In the genomic region with DNA sequence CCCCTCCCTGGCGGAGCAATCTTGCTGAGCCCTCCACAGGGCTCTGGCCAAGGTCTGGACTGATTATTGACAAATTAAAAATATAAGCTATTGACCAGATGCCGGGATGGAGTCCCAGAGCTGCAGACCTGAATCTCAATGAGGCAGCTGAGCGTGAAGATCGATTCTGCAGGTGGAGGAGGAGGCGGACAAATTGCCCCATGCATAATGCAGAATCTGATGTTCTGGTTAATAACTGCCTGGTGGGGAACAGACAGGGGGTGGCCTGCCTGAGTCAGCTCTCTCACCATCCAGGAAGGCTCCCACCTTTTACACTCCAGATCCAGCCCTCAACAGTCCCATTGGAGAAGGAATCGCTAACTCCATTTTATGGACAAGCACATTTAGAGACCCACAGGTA, we compare ENCODE assay signal across 22 cellular contexts.
"Had no signal": no experiment of that assay in that cellular context is flagged by ENCODE, and none has a peak within 500 bp of the region (broad histone marks: within the 10 kb centered on the region; RNA-seq: fewer than 3 reads in every experiment).

No MANE protein-coding gene starts in this region.

- DNase-seq: stimulated activated CD4-positive, alpha-beta T cell treated with anti-CD3 and anti-CD28 coated beads, Interleukin-2, amount 100 ng/mL, for 48 hours; stimulated activated CD4-positive, alpha-beta T cell treated with anti-CD3 and anti-CD28 coated beads, Interleukin-4, amount 100 ng/mL, for 1 hour; stimulated activated CD4-positive, alpha-beta T cell treated with anti-CD3 and anti-CD28 coated beads, Interleukin-4, amount 100 ng/mL, for 24 hours; stimulated activated CD4-positive, alpha-beta T cell treated with anti-CD3 and anti-CD28 coated beads, Interleukin-4, amount 100 ng/mL, for 4 hours; stimulated activated CD8-positive, alpha-beta memory T cell treated with anti-CD3 and anti-CD28 coated beads, Interleukin-4, amount 100 ng/mL, for 48 hours; stimulated activated naive B cell treated with anti-CD40 and anti-IgM and Interleukin-4, amounts not matched to agents 10 μg/mL and 1 μg/mL and 100 μg/mL, for 72 hours; stimulated activated naive CD4-positive, alpha-beta T cell; stimulated activated naive CD4-positive, alpha-beta T cell treated with Interleukin-2 at 50 U/mL for 16 hours; stimulated activated naive CD8-positive, alpha-beta T cell treated with anti-CD3 and anti-CD28 coated beads, Interleukin-15, amount 100 ng/mL, for 72 hours; stimulated activated naive CD8-positive, alpha-beta T cell treated with anti-CD3 and anti-CD28 coated beads, Interleukin-15, Interleukin-2, amounts not matched to agents 100 U/mL and 50 U/mL, for 24 hours; stomach; substantia nigra; testis; thyroid gland; tibial artery; transverse colon; trophoblast cell; upper lobe of left lung; upper lobe of right lung; uterus had no signal

- ATAC-seq: stimulated activated effector memory CD8-positive, alpha-beta T cell treated with anti-CD3 and anti-CD28 coated beads, Interleukin-12 subunit alpha, Interleukin-12 subunit beta, amount 100 ng/mL, for 72 hours; stimulated activated memory B cell treated with anti-CD40 and anti-IgM and Interleukin-4, amounts not matched to agents 10 μg/mL and 1 μg/mL and 100 μg/mL, for 72 hours; stimulated activated naive B cell treated with anti-CD40 and anti-IgM and Interleukin-4, amounts not matched to agents 10 μg/mL and 1 μg/mL and 100 μg/mL, for 72 hours; stimulated activated naive CD8-positive, alpha-beta T cell treated with anti-CD3 and anti-CD28 coated beads, Interleukin-15, amount 100 ng/mL, for 72 hours; stimulated activated naive CD8-positive, alpha-beta T cell treated with anti-CD3 and anti-CD28 coated beads, Interleukin-15, Interleukin-2, amounts not matched to agents 100 U/mL and 50 U/mL, for 24 hours; upper lobe of right lung had no signal
